ENCODE assay signal across 8 cellular contexts in the genomic region with DNA sequence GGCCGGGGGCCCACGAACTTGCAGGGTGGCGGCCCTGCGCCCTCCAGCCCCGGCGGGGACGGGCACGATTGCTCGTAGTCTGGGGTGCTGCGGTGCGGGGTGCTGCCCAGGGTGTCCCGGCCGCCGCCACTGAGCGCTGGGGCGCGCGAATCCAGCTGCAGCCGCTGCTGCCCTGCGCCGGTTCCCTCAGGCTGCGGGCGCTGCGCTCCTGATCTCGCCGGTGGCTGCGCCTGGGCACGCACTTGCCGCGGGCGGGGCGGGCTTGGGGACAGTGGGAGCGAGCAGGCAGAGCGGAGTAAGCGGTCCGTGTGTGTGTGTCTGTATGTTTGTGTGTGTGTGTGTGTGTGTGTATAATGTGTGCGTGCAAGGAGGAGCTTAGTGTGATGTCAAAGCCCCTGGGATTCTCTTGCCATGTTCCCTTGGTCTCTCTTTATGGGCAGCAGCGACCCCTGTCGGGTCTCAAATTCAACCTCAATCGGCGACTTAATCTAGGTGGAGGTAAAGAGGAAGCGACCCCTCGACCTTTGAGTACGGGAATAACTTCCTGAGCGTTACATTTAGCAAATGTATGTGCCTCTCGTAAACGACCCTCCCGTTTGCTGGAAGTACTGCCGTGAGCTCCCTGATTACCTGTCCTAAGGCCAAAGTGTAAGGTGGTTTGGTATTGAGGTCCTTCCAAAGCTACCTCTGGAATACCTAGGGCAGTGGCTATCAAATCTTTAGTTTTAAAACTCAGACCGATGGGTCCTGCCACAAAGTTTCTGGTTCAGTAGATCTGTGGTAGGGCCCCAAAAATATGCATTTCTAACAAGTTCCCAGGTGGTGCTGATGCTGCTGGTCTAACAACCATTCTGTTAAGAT.
DNase-seq lines count a peak whose midpoint lies in the region; ATAC-seq lines count a peak whose summit lies in the region.

RNF150 (minus strand) TSS at position 324 of the 861 bp plus-strand sequence.

- no peak within 1 kb of the TSS for H3K27ac Mint-ChIP-seq in dendritic cell treated with granulocyte-macrophage colony-stimulating factor and Interleukin-4, amounts not matched to agents 40 ng/mL and 50 ng/mL, for 4 days

- intact Hi-C loops in dendritic cell treated with granulocyte-macrophage colony-stimulating factor and Interleukin-4, amounts not matched to agents 40 ng/mL and 50 ng/mL, for 4 days (cut with micrococcal nuclease), result loop anchor here (2.0 kb wide), 1 partner anchor 273 kb away; no protein-coding TSS in a partner anchor

- peak within 1 kb of the TSS; percentile 82 for H3K4me3 Mint-ChIP-seq in dendritic cell treated with granulocyte-macrophage colony-stimulating factor and Interleukin-4, amounts not matched to agents 40 ng/mL and 50 ng/mL, for 4 days

- H3K9me3 Mint-ChIP-seq in dendritic cell treated with granulocyte-macrophage colony-stimulating factor and Interleukin-4, amounts not matched to agents 40 ng/mL and 50 ng/mL, for 4 days, result no peaks in the 10 kb centered on the region

- ATAC-seq in HG02798 (IDR thresholded peaks at IDR 0.05; ENCODE audit: poor library complexity, unreplicated experiment), result peak; percentile 59

- H3K36me3 Mint-ChIP-seq in dendritic cell treated with granulocyte-macrophage colony-stimulating factor and Interleukin-4, amounts not matched to agents 40 ng/mL and 50 ng/mL, for 4 days (ENCODE audit: low read depth), result no peaks in the 10 kb centered on the region

- H3K27me3 Mint-ChIP-seq in dendritic cell treated with granulocyte-macrophage colony-stimulating factor and Interleukin-4, amounts not matched to agents 40 ng/mL and 50 ng/mL, for 4 days, result peaks cover 72% of the 10 kb centered on the region

- DNase-seq in NOMO-1 (lab: John Stamatoyannopoulos, UW; ENCODE audit: unreplicated experiment in 2 of 2), result peak; percentile 30 to 53
- DNase-seq in NOMO-1 treated with dmso at 0.1 percent for 144 hours (lab: John Stamatoyannopoulos, UW; ENCODE audit: unreplicated experiment), result no peak
- DNase-seq in NCI-H1436 treated with DMSO at 0.1 percent for 48 hours (lab: John Stamatoyannopoulos, UW), result peak; percentile 21
- DNase-seq in T1000 (lab: John Stamatoyannopoulos, UW), result peak; percentile 75
- peak; percentile 84 for DNase-seq in kidney tubule cell (ENCODE audit: low spot score)
- DNase-seq in stimulated activated CD4-positive, alpha-beta T cell treated with anti-CD3 and anti-CD28 coated beads, Interleukin-12 subunit alpha, Interleukin-12 subunit beta, amount 100 ng/mL, for 4 hours, result peak; percentile 25

- peaks cover 17% of the 10 kb centered on the region for H3K4me1 Mint-ChIP-seq in dendritic cell treated with granulocyte-macrophage colony-stimulating factor and Interleukin-4, amounts not matched to agents 40 ng/mL and 50 ng/mL, for 4 days (ENCODE audit: low read depth)
